Comparison of ENCODE assay signal across 8 cellular contexts in the genomic region with DNA sequence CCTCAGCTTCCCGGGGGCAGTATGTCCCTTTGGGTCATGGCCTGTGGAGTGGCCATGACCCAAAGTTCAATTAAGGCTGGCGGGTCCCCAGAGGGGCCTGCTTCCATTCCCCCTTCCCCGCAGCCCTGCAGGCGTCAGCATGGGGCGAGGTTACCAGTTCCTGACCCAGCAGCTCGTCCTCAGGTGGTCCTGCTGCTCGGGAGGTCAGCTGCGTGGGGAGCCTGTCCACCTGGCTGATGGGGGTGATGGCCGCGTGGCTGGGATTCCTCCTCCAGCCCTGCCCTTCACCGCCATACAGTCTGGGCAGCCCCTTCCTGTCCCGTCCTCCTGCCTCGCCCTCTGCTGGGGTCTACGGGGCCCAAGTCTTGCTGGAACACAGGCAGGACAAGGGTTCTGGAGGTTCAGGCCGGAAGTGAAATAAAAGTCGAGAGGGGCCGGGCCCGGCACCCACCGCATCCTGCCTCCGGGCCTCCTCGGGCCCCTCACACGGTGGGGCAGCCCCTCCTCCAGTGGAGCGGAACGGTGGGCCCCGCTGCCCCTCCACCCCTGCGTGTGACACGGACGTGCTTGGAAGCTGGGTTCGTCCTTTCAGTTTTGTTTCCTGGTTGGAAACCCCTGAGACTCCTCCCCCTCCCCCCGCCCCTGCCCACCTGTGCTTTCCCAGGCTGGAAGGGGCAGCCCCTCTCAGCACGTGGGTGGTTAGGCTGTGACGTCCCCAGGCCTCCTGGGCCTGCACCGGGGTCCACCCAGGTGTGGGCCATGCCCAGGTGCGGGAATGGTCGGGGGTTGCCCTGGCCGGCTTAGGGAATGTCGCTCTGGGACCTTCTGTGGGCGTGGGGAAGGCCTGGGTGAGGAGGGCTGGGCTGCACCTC. TPM values are rescaled to one million over a fixed set of nuclear protein-coding genes. Genes with fewer than 3 reads are reported as not detected.
DNase-seq lines count a peak whose midpoint lies in the region; ATAC-seq lines count a peak whose summit lies in the region.

No MANE protein-coding gene starts in this region.

- peaks cover 15 to 23% of the 10 kb centered on the region in 2 donors for H3K36me3 Mint-ChIP-seq in activated T-cell treated with anti-CD3 and anti-CD28 coated beads, Interleukin-2, amount 50 U/mL, for 72 hours (ENCODE audit: insufficient read depth in 2 of 2)
- no peaks in the 10 kb centered on the region for H3K36me3 Mint-ChIP-seq in immature natural killer cell

- H3K9me3 Mint-ChIP-seq in activated T-cell treated with anti-CD3 and anti-CD28 coated beads, Interleukin-2, amount 50 U/mL, for 72 hours = no peaks in the 10 kb centered on the region
- H3K9me3 Mint-ChIP-seq in immature natural killer cell = no peaks in the 10 kb centered on the region

- H3K27me3 Mint-ChIP-seq in activated T-cell treated with anti-CD3 and anti-CD28 coated beads, Interleukin-2, amount 50 U/mL, for 72 hours (ENCODE audit: low read depth) = no peaks in the 10 kb centered on the region
- H3K27me3 Mint-ChIP-seq in immature natural killer cell (ENCODE audit: low read depth in 3 of 3) = peaks cover 21 to 32% (median 28%) of the 10 kb centered on the region in 3 donors

- H3K27ac Mint-ChIP-seq in activated T-cell treated with anti-CD3 and anti-CD28 coated beads, Interleukin-2, amount 50 U/mL, for 72 hours = peak overlapping the region; percentile 89
- peak overlapping the region; percentile 77 to 94 (median 86) for H3K27ac Mint-ChIP-seq in immature natural killer cell

- H3K4me3 Mint-ChIP-seq in activated T-cell treated with anti-CD3 and anti-CD28 coated beads, Interleukin-2, amount 50 U/mL, for 72 hours = peak overlapping the region; percentile 83 to 85
- H3K4me3 Mint-ChIP-seq in immature natural killer cell = peak overlapping the region; percentile 74 to 80 (median 79)

- peak; percentile 43 for ATAC-seq in HG03442 (IDR thresholded peaks at IDR 0.05; ENCODE audit: unreplicated experiment)
- peak; percentile 57 to 62 for ATAC-seq in activated T-cell treated with anti-CD3 and anti-CD28 coated beads, Interleukin-2, amount 50 U/mL, for 72 hours (replicated peaks in 1 of 2)

- H3K4me1 Mint-ChIP-seq in activated T-cell treated with anti-CD3 and anti-CD28 coated beads, Interleukin-2, amount 50 U/mL, for 72 hours (ENCODE audit: low read depth) = peaks cover 81% of the 10 kb centered on the region
- peaks cover 48 to 52% of the 10 kb centered on the region in 2 donors for H3K4me1 Mint-ChIP-seq in immature natural killer cell

- DNase-seq in NCI-H2171 treated with DMSO at 0.1 percent for 48 hours (lab: John Stamatoyannopoulos, UW) (peak; percentile 31), NCI-H2171 (lab: John Stamatoyannopoulos, UW) (no peak), immature natural killer cell (peak; percentile 70 to 72 (median 71)), nucleus accumbens (lab: John Stamatoyannopoulos, UW) (no peak), NCI-H524 treated with DMSO at 0.1 percent for 48 hours (lab: John Stamatoyannopoulos, UW) (no peak)
- peak; percentile 90 to 91 for DNase-seq in activated T-cell treated with anti-CD3 and anti-CD28 coated beads, Interleukin-2, amount 50 U/mL, for 72 hours
- peak; percentile 42 for DNase-seq in stimulated activated CD8-positive, alpha-beta memory T cell treated with anti-CD3 and anti-CD28 coated beads, Interleukin-12 subunit alpha, Interleukin-12 subunit beta, amount 100 ng/mL, for 1 hour (ENCODE audit: low read depth)

RNA-seq across cellular contexts. Expression of a gene that starts 6.8 kb away (rescaled TPM):
- 100 to 1,000 TPM; 629 to 707 TPM for total RNA-seq in activated T-cell treated with anti-CD3 and anti-CD28 coated beads, Interleukin-2, amount 50 U/mL, for 72 hours
- 1 to 10 TPM; 1.5 to 4.5 (median 3.9) TPM for polyA plus RNA-seq in immature natural killer cell

RNA-seq across cellular contexts. Expression of a gene that starts 31.6 kb away (rescaled TPM):
- total RNA-seq in activated T-cell treated with anti-CD3 and anti-CD28 coated beads, Interleukin-2, amount 50 U/mL, for 72 hours = 100 to 1,000 TPM in 1 of 2 donors, 10 to 100 TPM in 1; 91.9 to 100 TPM
- 1 to 10 TPM in 2 of 3 donors, under 1 TPM in 1; 0.69 to 3.0 (median 1.2) TPM for polyA plus RNA-seq in immature natural killer cell

RNA-seq across cellular contexts. Expression of a gene that starts 36.2 kb away (rescaled TPM):
- 1 to 10 TPM; 3.1 to 4.5 TPM for total RNA-seq in activated T-cell treated with anti-CD3 and anti-CD28 coated beads, Interleukin-2, amount 50 U/mL, for 72 hours
- under 1 TPM in 1 of 3 donors, not detected in 2; 0.28 TPM for polyA plus RNA-seq in immature natural killer cell

Comparison
In these comparisons a context has a peak if more than half of its experiments do, and no peak if none do; other contexts are left out.
1. DNase-seq: peak in NCI-H2171 treated with DMSO at 0.1 percent for 48 hours (single experiment), activated T-cell treated with anti-CD3 and anti-CD28 coated beads, Interleukin-2, amount 50 U/mL, for 72 hours (2 of 2), immature natural killer cell (3 of 3) and stimulated activated CD8-positive, alpha-beta memory T cell treated with anti-CD3 and anti-CD28 coated beads, Interleukin-12 subunit alpha, Interleukin-12 subunit beta, amount 100 ng/mL, for 1 hour (single experiment); none in NCI-H2171 (single experiment), nucleus accumbens (0 of 56) and NCI-H524 treated with DMSO at 0.1 percent for 48 hours (single experiment).